Comparison of ENCODE assay signal across 28 cellular contexts in the genomic region with DNA sequence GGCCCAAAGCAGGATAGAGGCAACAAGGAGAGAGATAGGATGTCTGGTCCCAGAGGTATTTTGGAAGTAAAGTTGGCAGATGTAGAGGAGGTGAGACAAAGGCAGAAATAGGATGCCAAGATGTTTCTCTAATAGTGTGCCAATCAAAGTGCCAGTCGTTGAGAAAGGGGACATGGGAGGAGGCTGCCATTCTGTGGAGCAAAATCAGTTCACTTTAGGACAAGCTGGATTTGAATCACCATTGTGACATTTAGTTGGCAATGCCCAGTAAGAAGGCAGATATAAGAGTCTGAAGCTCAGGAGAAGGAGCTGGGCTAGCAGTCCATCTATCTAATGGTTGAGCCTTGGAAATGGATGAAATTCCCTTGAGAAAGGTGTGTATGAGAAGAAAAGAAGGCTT.
"Had no signal": no experiment of that assay in that cellular context is flagged by ENCODE, and none has a peak within 500 bp of the region (broad histone marks: within the 10 kb centered on the region; RNA-seq: fewer than 3 reads in every experiment).

No MANE protein-coding gene starts in this region.

- H3K36me3 ChIP-seq: ascending aorta, breast epithelium, cardiac muscle cell, esophagus squamous epithelium had no signal

- H3K27ac ChIP-seq: ascending aorta, breast epithelium, cardiac muscle cell, coronary artery, dorsolateral prefrontal cortex, esophagus squamous epithelium had no signal

- H3K4me1 ChIP-seq: ascending aorta, breast epithelium, esophagus squamous epithelium had no signal

- DNase-seq: activated CD4-positive, alpha-beta memory T cell treated with anti-CD3 and anti-CD28 coated beads for 36 hours; activated CD4-positive, alpha-beta T cell treated with anti-CD3 and anti-CD28 coated beads for 36 hours; activated CD4-positive, alpha-beta T cell treated with anti-CD3 and anti-CD28 coated beads, Interleukin-2, amount 10 ng/mL, durations not matched to agents 24 days and 14 days; activated CD4-positive, CD25-positive, alpha-beta regulatory T cell; activated CD4-positive, CD25-positive, alpha-beta regulatory T cell treated with anti-CD3 and anti-CD28 coated beads, Interleukin-2, amount 50 U/mL, for 72 hours; activated CD8-positive, alpha-beta memory T cell treated with anti-CD3 and anti-CD28 coated beads, Interleukin-2, amount 10 ng/mL, durations not matched to agents 7 days and 5 days; activated CD8-positive, alpha-beta memory T cell treated with anti-CD3 and anti-CD28 coated beads, Interleukin-2, amount 50 U/mL, for 4 hours; activated CD8-positive, alpha-beta T cell treated with anti-CD3 and anti-CD28 coated beads, Interleukin-2, amount 10 ng/mL, durations not matched to agents 7 days and 5 days; activated gamma-delta T cell; activated naive CD4-positive, alpha-beta T cell; activated naive CD4-positive, alpha-beta T cell treated with anti-CD3 and anti-CD28 coated beads, Interleukin-2, amount 10 ng/mL, durations not matched to agents 7 days and 5 days; activated naive CD8-positive, alpha-beta T cell treated with anti-CD3 and anti-CD28 coated beads, Interleukin-2, amount 10 ng/mL, durations not matched to agents 7 days and 5 days; activated T-cell treated with anti-CD3 and anti-CD28 coated beads, Interleukin-2, amount 50 U/mL, for 1 hour; activated T-cell treated with anti-CD3 and anti-CD28 coated beads, Interleukin-2, amount 50 U/mL, for 48 hours; central memory CD4-positive, alpha-beta T cell; dorsolateral prefrontal cortex; effector memory CD4-positive, alpha-beta T cell; erythroblast; esophagus squamous epithelium; foreskin melanocyte; T-helper 2 cell had no signal

- H3K9me3 ChIP-seq: ascending aorta, breast epithelium, esophagus squamous epithelium had no signal

- ATAC-seq: activated CD4-positive, alpha-beta T cell treated with anti-CD3 and anti-CD28 coated beads for 36 hours; activated CD8-positive, alpha-beta memory T cell treated with anti-CD3 and anti-CD28 coated beads, Interleukin-2, amount 10 ng/mL, durations not matched to agents 7 days and 5 days; activated CD8-positive, alpha-beta T cell treated with anti-CD3 and anti-CD28 coated beads, Interleukin-2, amount 10 ng/mL, durations not matched to agents 7 days and 5 days; activated naive CD4-positive, alpha-beta T cell treated with anti-CD3 and anti-CD28 coated beads, Interleukin-2, amount 50 U/mL, for 72 hours had no signal

- H3K4me1 Mint-ChIP-seq: activated CD4-positive, alpha-beta T cell treated with anti-CD3 and anti-CD28 coated beads for 36 hours; activated CD4-positive, alpha-beta T cell treated with anti-CD3 and anti-CD28 coated beads, Interleukin-2, amount 10 ng/mL, durations not matched to agents 24 days and 14 days; activated CD8-positive, alpha-beta memory T cell treated with anti-CD3 and anti-CD28 coated beads, Interleukin-2, amount 10 ng/mL, durations not matched to agents 7 days and 5 days; activated naive CD4-positive, alpha-beta T cell treated with anti-CD3 and anti-CD28 coated beads, Interleukin-2, amount 10 ng/mL, durations not matched to agents 7 days and 5 days; activated naive CD8-positive, alpha-beta T cell treated with anti-CD3 and anti-CD28 coated beads, Interleukin-2, amount 10 ng/mL, durations not matched to agents 7 days and 5 days; brain had no signal

- H3K4me3 ChIP-seq: ascending aorta, breast epithelium, cardiac muscle cell, coronary artery, dorsolateral prefrontal cortex, esophagus squamous epithelium had no signal

- H3K27ac Mint-ChIP-seq: activated CD4-positive, alpha-beta memory T cell treated with anti-CD3 and anti-CD28 coated beads for 36 hours; activated CD4-positive, alpha-beta T cell treated with anti-CD3 and anti-CD28 coated beads for 36 hours; activated CD4-positive, alpha-beta T cell treated with anti-CD3 and anti-CD28 coated beads, Interleukin-2, amount 10 ng/mL, durations not matched to agents 24 days and 14 days; activated CD8-positive, alpha-beta memory T cell treated with anti-CD3 and anti-CD28 coated beads, Interleukin-2, amount 10 ng/mL, durations not matched to agents 7 days and 5 days; activated CD8-positive, alpha-beta T cell treated with anti-CD3 and anti-CD28 coated beads, Interleukin-2, amount 10 ng/mL, durations not matched to agents 7 days and 5 days; activated naive CD4-positive, alpha-beta T cell treated with anti-CD3 and anti-CD28 coated beads, Interleukin-2, amount 10 ng/mL, durations not matched to agents 7 days and 5 days; activated naive CD4-positive, alpha-beta T cell treated with anti-CD3 and anti-CD28 coated beads, Interleukin-2, amount 50 U/mL, for 72 hours; activated naive CD8-positive, alpha-beta T cell treated with anti-CD3 and anti-CD28 coated beads, Interleukin-2, amount 10 ng/mL, durations not matched to agents 7 days and 5 days; brain; dendritic cell treated with granulocyte-macrophage colony-stimulating factor and Interleukin-4, amounts not matched to agents 40 ng/mL and 50 ng/mL, for 4 days had no signal

- H3K36me3 Mint-ChIP-seq: activated CD4-positive, alpha-beta memory T cell treated with anti-CD3 and anti-CD28 coated beads for 36 hours; activated CD8-positive, alpha-beta memory T cell treated with anti-CD3 and anti-CD28 coated beads, Interleukin-2, amount 10 ng/mL, durations not matched to agents 7 days and 5 days; activated naive CD4-positive, alpha-beta T cell treated with anti-CD3 and anti-CD28 coated beads, Interleukin-2, amount 10 ng/mL, durations not matched to agents 7 days and 5 days; activated naive CD4-positive, alpha-beta T cell treated with anti-CD3 and anti-CD28 coated beads, Interleukin-2, amount 50 U/mL, for 72 hours; activated naive CD8-positive, alpha-beta T cell treated with anti-CD3 and anti-CD28 coated beads, Interleukin-2, amount 10 ng/mL, durations not matched to agents 7 days and 5 days; brain had no signal

- H3K27me3 Mint-ChIP-seq: activated CD8-positive, alpha-beta memory T cell treated with anti-CD3 and anti-CD28 coated beads, Interleukin-2, amount 10 ng/mL, durations not matched to agents 7 days and 5 days; brain; dendritic cell treated with granulocyte-macrophage colony-stimulating factor and Interleukin-4, amounts not matched to agents 40 ng/mL and 50 ng/mL, for 4 days had no signal

- H3K4me3 Mint-ChIP-seq: activated CD4-positive, alpha-beta memory T cell treated with anti-CD3 and anti-CD28 coated beads for 36 hours; activated CD4-positive, alpha-beta T cell treated with anti-CD3 and anti-CD28 coated beads for 36 hours; activated CD4-positive, alpha-beta T cell treated with anti-CD3 and anti-CD28 coated beads, Interleukin-2, amount 10 ng/mL, durations not matched to agents 24 days and 14 days; activated CD8-positive, alpha-beta memory T cell treated with anti-CD3 and anti-CD28 coated beads, Interleukin-2, amount 10 ng/mL, durations not matched to agents 7 days and 5 days; activated CD8-positive, alpha-beta T cell treated with anti-CD3 and anti-CD28 coated beads, Interleukin-2, amount 10 ng/mL, durations not matched to agents 7 days and 5 days; activated naive CD4-positive, alpha-beta T cell treated with anti-CD3 and anti-CD28 coated beads, Interleukin-2, amount 10 ng/mL, durations not matched to agents 7 days and 5 days; activated naive CD8-positive, alpha-beta T cell treated with anti-CD3 and anti-CD28 coated beads, Interleukin-2, amount 10 ng/mL, durations not matched to agents 7 days and 5 days; brain; dendritic cell treated with granulocyte-macrophage colony-stimulating factor and Interleukin-4, amounts not matched to agents 40 ng/mL and 50 ng/mL, for 4 days had no signal

- H3K9me3 Mint-ChIP-seq: activated CD4-positive, alpha-beta memory T cell treated with anti-CD3 and anti-CD28 coated beads for 36 hours; activated CD4-positive, alpha-beta T cell treated with anti-CD3 and anti-CD28 coated beads, Interleukin-2, amount 10 ng/mL, durations not matched to agents 24 days and 14 days; activated naive CD4-positive, alpha-beta T cell treated with anti-CD3 and anti-CD28 coated beads, Interleukin-2, amount 10 ng/mL, durations not matched to agents 7 days and 5 days; activated naive CD4-positive, alpha-beta T cell treated with anti-CD3 and anti-CD28 coated beads, Interleukin-2, amount 50 U/mL, for 72 hours; brain had no signal

- H3K27me3 ChIP-seq: ascending aorta, breast epithelium, cardiac muscle cell, dorsolateral prefrontal cortex, esophagus squamous epithelium had no signal
